In genomic region chr6:106027316-106027715, GRCh38 we compare ENCODE assay signal across 14 cellular contexts.
"Had no signal": no experiment of that assay in that cellular context is flagged by ENCODE, and none has a peak within 500 bp of the region (broad histone marks: within the 10 kb centered on the region; RNA-seq: fewer than 3 reads in every experiment).

No MANE protein-coding gene starts in this region.

- H3K27me3 ChIP-seq: esophagus squamous epithelium had no signal

- H3K4me1 ChIP-seq: esophagus squamous epithelium, heart left ventricle, parathyroid adenoma had no signal

- H3K79me2 ChIP-seq: parathyroid adenoma had no signal

- H3K27ac Mint-ChIP-seq: activated B cell treated with CpG ODN at 0.5 μM for 24 hours; activated naive CD4-positive, alpha-beta T cell treated with anti-CD3 and anti-CD28 coated beads, Interleukin-2, amount 50 U/mL, for 72 hours had no signal

- ATAC-seq: activated naive CD4-positive, alpha-beta T cell treated with anti-CD3 and anti-CD28 coated beads, Interleukin-2, amount 50 U/mL, for 72 hours had no signal

- H3K9ac ChIP-seq: parathyroid adenoma had no signal

- H3K4me3 Mint-ChIP-seq: activated B cell treated with CpG ODN at 0.5 μM for 24 hours; activated CD4-positive, alpha-beta T cell treated with anti-CD3 and anti-CD28 coated beads, Interleukin-2, amount 10 ng/mL, durations not matched to agents 7 days and 5 days; neural crest cell had no signal

- H3K4me1 Mint-ChIP-seq: activated B cell treated with CpG ODN at 0.5 μM for 24 hours had no signal

- H3K36me3 Mint-ChIP-seq: activated naive CD4-positive, alpha-beta T cell treated with anti-CD3 and anti-CD28 coated beads, Interleukin-2, amount 50 U/mL, for 72 hours had no signal

- H3K36me3 ChIP-seq: esophagus squamous epithelium, heart left ventricle had no signal

- H3K9me3 ChIP-seq: esophagus squamous epithelium, heart left ventricle had no signal

- H3K4me3 ChIP-seq: esophagus squamous epithelium, heart left ventricle had no signal

- DNase-seq: activated B cell treated with CpG ODN at 0.5 μM for 24 hours; activated CD4-positive, alpha-beta T cell treated with anti-CD3 and anti-CD28 coated beads, Interleukin-2, amount 10 ng/mL, durations not matched to agents 7 days and 5 days; activated effector memory CD4-positive, alpha-beta T cell treated with anti-CD3 and anti-CD28 coated beads, Interleukin-2, amount 50 U/mL, for 16 hours; esophagus squamous epithelium; foreskin melanocyte; heart left ventricle; islet precursor cell; retina; stimulated activated CD4-positive, alpha-beta T cell treated with anti-CD3 and anti-CD28 coated beads, Interleukin-15, amount 100 ng/mL, for 24 hours; stimulated activated CD4-positive, alpha-beta T cell treated with anti-CD3 and anti-CD28 coated beads, Interleukin-4, amount 100 ng/mL, for 24 hours; trophoblast cell had no signal

- H3K9me3 Mint-ChIP-seq: activated B cell treated with CpG ODN at 0.5 μM for 24 hours; activated CD4-positive, alpha-beta T cell treated with anti-CD3 and anti-CD28 coated beads, Interleukin-2, amount 10 ng/mL, durations not matched to agents 7 days and 5 days; activated naive CD4-positive, alpha-beta T cell treated with anti-CD3 and anti-CD28 coated beads, Interleukin-2, amount 50 U/mL, for 72 hours; neural crest cell had no signal

- H3K27ac ChIP-seq: esophagus squamous epithelium, parathyroid adenoma had no signal

- H2AFZ ChIP-seq: parathyroid adenoma had no signal
